8 cellular contexts compared by ENCODE assay signal in genomic region chr7:135320277-135320676, GRCh38.
DNase-seq lines count a peak whose midpoint lies in the region; ATAC-seq, FAIRE-seq and TF ChIP-seq lines count a peak whose summit lies in the region.

No MANE protein-coding gene starts in this region.

- H3K4me3 ChIP-seq in AG10803 (ENCODE audit: low read length) (no peak overlapping the region), bronchial epithelial cell (ENCODE audit: low read depth, low read length) (no peak overlapping the region), mesenchymal stem cell (ENCODE audit: insufficient read depth in 1 of 2, low read depth in 1 of 2, low read length in 2 of 2) (no peak overlapping the region)

- H2BK120ac ChIP-seq in mesenchymal stem cell (ENCODE audit: low read depth, low read length): no peak overlapping the region

- H3K14ac ChIP-seq in mesenchymal stem cell (ENCODE audit: low read length in 2 of 2): no peak overlapping the region

- no peak overlapping the region for H3K27ac ChIP-seq in mesenchymal stem cell (ENCODE audit: low read length, poor library complexity, severe bottlenecking)

- H3K4me1 ChIP-seq in mesenchymal stem cell (ENCODE audit: control insufficient read depth, insufficient read depth, low read depth, low read length): peaks cover 6% of the 10 kb centered on the region

- TF ChIP-seq CTCF in AG10803 (conservative IDR thresholded peaks at IDR 0.05; ENCODE audit: low read length) (no peak), bronchial epithelial cell (IDR thresholded peaks at IDR 0.05; ENCODE audit: insufficient read depth, low read length, severe bottlenecking) (no peak)

- no peaks in the 10 kb centered on the region for H3K36me3 ChIP-seq in bronchial epithelial cell (ENCODE audit: control insufficient read depth, insufficient read depth, low read length)
- H3K36me3 ChIP-seq in mesenchymal stem cell (ENCODE audit: control insufficient read depth in 1 of 2, insufficient read depth in 2 of 2, low read depth in 1 of 2, low read length in 2 of 2): no peaks in the 10 kb centered on the region

- H3K79me1 ChIP-seq in mesenchymal stem cell (replicated peaks; ENCODE audit: low read length, poor library complexity, severe bottlenecking): no peaks in the 10 kb centered on the region

- H2AFZ ChIP-seq in mesenchymal stem cell (ENCODE audit: low read depth, low read length): no peak overlapping the region

- no peak overlapping the region for H4K8ac ChIP-seq in mesenchymal stem cell (ENCODE audit: low read length)

- no peak overlapping the region for H3K9ac ChIP-seq in mesenchymal stem cell (ENCODE audit: low read length)

- no peak overlapping the region for H3K4me2 ChIP-seq in mesenchymal stem cell (ENCODE audit: low read length, poor library complexity, severe bottlenecking)

- no peak for FAIRE-seq in bronchial epithelial cell (lab: Jason Lieb, UNC)

- 70% methylated on average over 8 of the region's 8 CpGs for WGBS in mesenchymal stem cell

- H3K27me3 ChIP-seq in bronchial epithelial cell (ENCODE audit: control insufficient read depth, insufficient read depth, low read length) (no peaks in the 10 kb centered on the region), mesenchymal stem cell (ENCODE audit: control insufficient read depth in 1 of 2, insufficient read depth in 1 of 2, low read length in 2 of 2) (peaks cover 0 to 10% of the 10 kb centered on the region in 2 experiments)

- ATAC-seq in GM18873 (IDR thresholded peaks at IDR 0.05; ENCODE audit: low FRiP score, unreplicated experiment) (no peak), HG02840 (IDR thresholded peaks at IDR 0.05; ENCODE audit: low FRiP score, unreplicated experiment) (no peak), HG03039 (IDR thresholded peaks at IDR 0.05; ENCODE audit: unreplicated experiment) (no peak)

- DNase-seq in AG10803 (ENCODE audit: low read depth) (peak; percentile 54), NCI-H1694 (lab: John Stamatoyannopoulos, UW) (peak; percentile 68), bronchial epithelial cell (ENCODE audit: low read depth) (peak; percentile 82), mesenchymal stem cell (peak; percentile 67)
- no peak for DNase-seq in stimulated activated CD4-positive, alpha-beta T cell treated with anti-CD3 and anti-CD28 coated beads, Interleukin-2, amount 100 ng/mL, for 24 hours

- no peak overlapping the region for H2BK12ac ChIP-seq in mesenchymal stem cell (ENCODE audit: low read length in 2 of 2)

- H3K9me3 ChIP-seq in mesenchymal stem cell (ENCODE audit: control insufficient read depth, low read length): no peaks in the 10 kb centered on the region

- no peak overlapping the region for H3K18ac ChIP-seq in mesenchymal stem cell (ENCODE audit: low read depth in 1 of 2, low read length in 2 of 2)

- no peak overlapping the region for H2BK15ac ChIP-seq in mesenchymal stem cell (ENCODE audit: low read depth, poor library complexity, severe bottlenecking)

- H4K91ac ChIP-seq in mesenchymal stem cell (ENCODE audit: low read length): no peak overlapping the region

- no peak overlapping the region for H3K4ac ChIP-seq in mesenchymal stem cell (ENCODE audit: low read depth in 1 of 2, low read length in 2 of 2)

- H3K23ac ChIP-seq in mesenchymal stem cell (ENCODE audit: low read length in 2 of 2): no peak overlapping the region

- H2BK5ac ChIP-seq in mesenchymal stem cell (ENCODE audit: low read depth, low read length, poor library complexity, severe bottlenecking): no peak overlapping the region

- H2AK5ac ChIP-seq in mesenchymal stem cell (ENCODE audit: low read length, severe bottlenecking): no peak overlapping the region

Comparison
In these comparisons a context has a peak if more than half of its experiments do, and no peak if none do; other contexts are left out.
1. DNase-seq: peak in AG10803 (single experiment), NCI-H1694 (single experiment), bronchial epithelial cell (single experiment) and mesenchymal stem cell (single experiment); none in stimulated activated CD4-positive, alpha-beta T cell treated with anti-CD3 and anti-CD28 coated beads, Interleukin-2, amount 100 ng/mL, for 24 hours (0 of 2).